ENCODE assay signal across 20 cellular contexts in genomic region chr18:21342372-21342771, GRCh38.
"Had no signal": no experiment of that assay in that cellular context is flagged by ENCODE, and none has a peak within 500 bp of the region (broad histone marks: within the 10 kb centered on the region; RNA-seq: fewer than 3 reads in every experiment).

No MANE protein-coding gene starts in this region.

- H3K9me3 Mint-ChIP-seq: activated CD4-positive, alpha-beta T cell treated with anti-CD3 and anti-CD28 coated beads, Interleukin-2, amount 10 ng/mL, durations not matched to agents 7 days and 5 days; activated naive CD8-positive, alpha-beta T cell treated with anti-CD3 and anti-CD28 coated beads, Interleukin-2, amount 10 ng/mL, durations not matched to agents 7 days and 5 days; activated T-cell treated with anti-CD3 and anti-CD28 coated beads, Interleukin-2, amount 50 U/mL, for 24 hours; activated T-helper 2 cell treated with anti-CD3 and anti-CD28 coated beads, Interferon-gamma antibody, Interleukin-2, Interleukin-4, amounts not matched to agents 10 μg/mL and 5 μg/mL and 100 μg/mL, durations not matched to agents 14 hours and 24 hours and 36 hours; brain; natural killer cell; stimulated activated naive B cell treated with anti-CD40 and anti-IgM and Interleukin-4, amounts not matched to agents 10 μg/mL and 1 μg/mL and 100 μg/mL, for 72 hours had no signal

- H3K4me1 Mint-ChIP-seq: activated CD4-positive, alpha-beta T cell treated with anti-CD3 and anti-CD28 coated beads, Interleukin-2, amount 10 ng/mL, durations not matched to agents 7 days and 5 days; activated naive CD8-positive, alpha-beta T cell treated with anti-CD3 and anti-CD28 coated beads, Interleukin-2, amount 10 ng/mL, durations not matched to agents 7 days and 5 days; natural killer cell; stimulated activated naive B cell treated with anti-CD40 and anti-IgM and Interleukin-4, amounts not matched to agents 10 μg/mL and 1 μg/mL and 100 μg/mL, for 72 hours had no signal

- H3K27ac Mint-ChIP-seq: activated CD4-positive, alpha-beta T cell treated with anti-CD3 and anti-CD28 coated beads, Interleukin-2, amount 10 ng/mL, durations not matched to agents 7 days and 5 days; activated CD8-positive, alpha-beta T cell treated with anti-CD3 and anti-CD28 coated beads, Interleukin-2, amount 10 ng/mL, durations not matched to agents 7 days and 5 days; activated naive CD8-positive, alpha-beta T cell treated with anti-CD3 and anti-CD28 coated beads, Interleukin-2, amount 10 ng/mL, durations not matched to agents 7 days and 5 days; activated T-cell treated with anti-CD3 and anti-CD28 coated beads, Interleukin-2, amount 50 U/mL, for 24 hours; activated T-helper 2 cell treated with anti-CD3 and anti-CD28 coated beads, Interferon-gamma antibody, Interleukin-2, Interleukin-4, amounts not matched to agents 10 μg/mL and 5 μg/mL and 100 μg/mL, durations not matched to agents 14 hours and 24 hours and 36 hours; brain; natural killer cell; stimulated activated naive B cell treated with anti-CD40 and anti-IgM and Interleukin-4, amounts not matched to agents 10 μg/mL and 1 μg/mL and 100 μg/mL, for 72 hours had no signal

- H3K36me3 ChIP-seq: gastrocnemius medialis, lower lobe of right lung, sigmoid colon, spleen, upper lobe of right lung had no signal

- ATAC-seq: activated CD8-positive, alpha-beta T cell treated with anti-CD3 and anti-CD28 coated beads, Interleukin-2, amount 10 ng/mL, durations not matched to agents 7 days and 5 days; esophagus mucosa; gastrocnemius medialis; left colon; lower lobe of right lung; natural killer cell; stimulated activated naive B cell treated with anti-CD40 and anti-IgM and Interleukin-4, amounts not matched to agents 10 μg/mL and 1 μg/mL and 100 μg/mL, for 72 hours; upper lobe of right lung had no signal

- H3K27me3 ChIP-seq: gastrocnemius medialis, sigmoid colon, spleen, upper lobe of right lung had no signal

- DNase-seq: activated CD4-positive, alpha-beta T cell treated with anti-CD3 and anti-CD28 coated beads, Interleukin-2, amount 10 ng/mL, durations not matched to agents 7 days and 5 days; activated CD8-positive, alpha-beta T cell treated with anti-CD3 and anti-CD28 coated beads, Interleukin-2, amount 10 ng/mL, durations not matched to agents 7 days and 5 days; activated naive CD4-positive, alpha-beta T cell treated with Interleukin-2 at 50 U/mL for 16 hours; activated naive CD8-positive, alpha-beta T cell treated with anti-CD3 and anti-CD28 coated beads, Interleukin-2, amount 10 ng/mL, durations not matched to agents 7 days and 5 days; activated T-cell treated with anti-CD3 and anti-CD28 coated beads, Interleukin-2, amount 50 U/mL, for 24 hours; central memory CD4-positive, alpha-beta T cell; gastrocnemius medialis; head of caudate nucleus; left colon; lower lobe of right lung; natural killer cell; nucleus accumbens; sigmoid colon; spleen; stimulated activated naive B cell treated with anti-CD40 and anti-IgM and Interleukin-4, amounts not matched to agents 10 μg/mL and 1 μg/mL and 100 μg/mL, for 72 hours; T1000; upper lobe of right lung had no signal

- H3K4me3 Mint-ChIP-seq: activated CD4-positive, alpha-beta T cell treated with anti-CD3 and anti-CD28 coated beads, Interleukin-2, amount 10 ng/mL, durations not matched to agents 7 days and 5 days; activated CD8-positive, alpha-beta T cell treated with anti-CD3 and anti-CD28 coated beads, Interleukin-2, amount 10 ng/mL, durations not matched to agents 7 days and 5 days; activated naive CD8-positive, alpha-beta T cell treated with anti-CD3 and anti-CD28 coated beads, Interleukin-2, amount 10 ng/mL, durations not matched to agents 7 days and 5 days; activated T-cell treated with anti-CD3 and anti-CD28 coated beads, Interleukin-2, amount 50 U/mL, for 24 hours; brain; natural killer cell; stimulated activated naive B cell treated with anti-CD40 and anti-IgM and Interleukin-4, amounts not matched to agents 10 μg/mL and 1 μg/mL and 100 μg/mL, for 72 hours had no signal

- H3K27ac ChIP-seq: gastrocnemius medialis, lower lobe of right lung, sigmoid colon, spleen, upper lobe of right lung had no signal

- H3K9me3 ChIP-seq: gastrocnemius medialis, lower lobe of right lung, spleen, upper lobe of right lung had no signal

- H3K27me3 Mint-ChIP-seq: activated T-cell treated with anti-CD3 and anti-CD28 coated beads, Interleukin-2, amount 50 U/mL, for 24 hours; brain had no signal

- H3K4me1 ChIP-seq: gastrocnemius medialis, lower lobe of right lung, sigmoid colon, spleen, upper lobe of right lung had no signal

- H3K4me3 ChIP-seq: gastrocnemius medialis, lower lobe of right lung, sigmoid colon, spleen, upper lobe of right lung had no signal

- H3K36me3 Mint-ChIP-seq: activated naive CD8-positive, alpha-beta T cell treated with anti-CD3 and anti-CD28 coated beads, Interleukin-2, amount 10 ng/mL, durations not matched to agents 7 days and 5 days; brain; natural killer cell; stimulated activated naive B cell treated with anti-CD40 and anti-IgM and Interleukin-4, amounts not matched to agents 10 μg/mL and 1 μg/mL and 100 μg/mL, for 72 hours had no signal
